16 cellular contexts compared by ENCODE assay signal in genomic region chr2:225768741-225769140, GRCh38.
DNase-seq lines count a peak whose midpoint lies in the region; ATAC-seq and TF ChIP-seq lines count a peak whose summit lies in the region.
"Had no signal": no experiment of that assay in that cellular context is flagged by ENCODE, and none has a peak within 500 bp of the region (broad histone marks: within the 10 kb centered on the region; RNA-seq: fewer than 3 reads in every experiment).

No MANE protein-coding gene starts in this region.

- TF ChIP-seq CTCF in CD14-positive monocyte (IDR thresholded peaks at IDR 0.05) (no peak), WTC11 (IDR thresholded peaks at IDR 0.05) (no peak), upper lobe of right lung (IDR thresholded peaks at IDR 0.05) (no peak)

- H3K27me3 Mint-ChIP-seq in CD14-positive monocyte (ENCODE audit: low read depth in 3 of 3) (peaks cover 0 to 2% (median 0%) of the 10 kb centered on the region in 3 donors), WTC11 (ENCODE audit: low read depth) (no peaks in the 10 kb centered on the region)

- intact Hi-C loops in CD14-positive monocyte (cut with micrococcal nuclease) (no loop called here), upper lobe of right lung (cut with DNase I) (no loop called here)

- no peak overlapping the region for H3K56ac ChIP-seq in mesendoderm (ENCODE audit: low read length)

- H3K4me2 ChIP-seq in mesendoderm (ENCODE audit: low read length) = no peak overlapping the region
- H3K4me2 ChIP-seq: BLaER1, KMS-11 had no signal

- H3K27me3 ChIP-seq in mesendoderm (ENCODE audit: insufficient read depth, low read length, poor library complexity) (no peaks in the 10 kb centered on the region), upper lobe of right lung (no peaks in the 10 kb centered on the region)
- H3K27me3 ChIP-seq: BLaER1 had no signal

- H3K9me3 Mint-ChIP-seq in CD14-positive monocyte (peaks cover 0 to 11% (median 2%) of the 10 kb centered on the region in 7 donors), WTC11 (no peaks in the 10 kb centered on the region)
- H3K9me3 Mint-ChIP-seq: HFFc6 had no signal

- peak; percentile 78 for ATAC-seq in WTC11
- ATAC-seq in upper lobe of right lung = peak; percentile 14
- ATAC-seq in GM19395 (IDR thresholded peaks at IDR 0.05; ENCODE audit: unreplicated experiment) = no peak
- ATAC-seq in GM21515 (IDR thresholded peaks at IDR 0.05; ENCODE audit: unreplicated experiment) = no peak
- no peak for ATAC-seq in HG03469 (IDR thresholded peaks at IDR 0.05; ENCODE audit: unreplicated experiment)

- no peak overlapping the region for H3K9ac ChIP-seq in mesendoderm (ENCODE audit: low read length)
- H3K9ac ChIP-seq: BLaER1, KMS-11 had no signal

- no peaks in the 10 kb centered on the region for H3K36me3 Mint-ChIP-seq in CD14-positive monocyte
- no peaks in the 10 kb centered on the region for H3K36me3 Mint-ChIP-seq in WTC11
- H3K36me3 Mint-ChIP-seq: CD4-positive, CD25-positive, alpha-beta regulatory T cell had no signal

- H4K8ac ChIP-seq in mesendoderm (ENCODE audit: low read depth, low read length) = no peak overlapping the region

- H3K79me1 ChIP-seq in mesendoderm (ENCODE audit: low read length) = no peaks in the 10 kb centered on the region

- POLR2A ChIA-PET in WTC11 (lab: Charles Lee) = no interaction called here

- H3K79me2 ChIP-seq in mesendoderm (ENCODE audit: control insufficient read depth, insufficient read depth, low read length) = no peaks in the 10 kb centered on the region

- no peak overlapping the region for H4K5ac ChIP-seq in mesendoderm (ENCODE audit: low read length)

- no peaks in the 10 kb centered on the region for H3K4me1 ChIP-seq in mesendoderm (ENCODE audit: control insufficient read depth, low read depth, low read length)
- H3K4me1 ChIP-seq in upper lobe of right lung = no peaks in the 10 kb centered on the region

- H3K4me3 Mint-ChIP-seq in CD14-positive monocyte (no peak overlapping the region), WTC11 (no peak overlapping the region)
- H3K4me3 Mint-ChIP-seq: CD4-positive, CD25-positive, alpha-beta regulatory T cell; HFFc6 had no signal

- no peak overlapping the region for H3K18ac ChIP-seq in mesendoderm (ENCODE audit: low read length)

- H3K4me1 Mint-ChIP-seq in CD14-positive monocyte = no peaks in the 10 kb centered on the region
- H3K4me1 Mint-ChIP-seq in WTC11 = no peaks in the 10 kb centered on the region
- H3K4me1 Mint-ChIP-seq: CD4-positive, CD25-positive, alpha-beta regulatory T cell had no signal

- CTCF ChIA-PET in WTC11 (lab: Charles Lee) = interaction anchor here (0.7 to 1.0 kb wide), 2 partner anchors 48 to 104 kb away, joined by 3 read pairs; no protein-coding TSS in a partner anchor

- H3K36me3 ChIP-seq in mesendoderm (ENCODE audit: control insufficient read depth, insufficient read depth, low read length) (no peaks in the 10 kb centered on the region), upper lobe of right lung (no peaks in the 10 kb centered on the region)
- H3K36me3 ChIP-seq: BLaER1 had no signal

- no peak overlapping the region for H3K23ac ChIP-seq in mesendoderm (ENCODE audit: low read length)

- no peak overlapping the region for H3K27ac ChIP-seq in mesendoderm (ENCODE audit: low read depth, low read length)
- no peak overlapping the region for H3K27ac ChIP-seq in upper lobe of right lung
- H3K27ac ChIP-seq: 22Rv1, BLaER1, KMS-11 had no signal

- no peaks in the 10 kb centered on the region for H3K9me3 ChIP-seq in upper lobe of right lung
- H3K9me3 ChIP-seq: BLaER1 had no signal

- no peak overlapping the region for H2BK120ac ChIP-seq in mesendoderm (ENCODE audit: low read depth, low read length)

- H2BK15ac ChIP-seq in mesendoderm (replicated peaks; ENCODE audit: low read depth) = no peak overlapping the region

- H3K4me3 ChIP-seq in mesendoderm (ENCODE audit: low read length) (no peak overlapping the region), upper lobe of right lung (no peak overlapping the region)
- H3K4me3 ChIP-seq: BLaER1 had no signal

- peak; percentile 29 for DNase-seq in CD14-positive monocyte (ENCODE audit: low spot score)
- DNase-seq in WTC11 (ENCODE audit: low spot score) = peak; percentile 14
- DNase-seq in mesendoderm = peak; percentile 3
- no peak for DNase-seq in upper lobe of right lung
- DNase-seq: CD4-positive, CD25-positive, alpha-beta regulatory T cell; DMS53; GF-D8; GOT3; HCEC 1CT; HFFc6 had no signal

- H3K4ac ChIP-seq in mesendoderm (ENCODE audit: low read depth, low read length) = no peak overlapping the region

- H3K27ac Mint-ChIP-seq in CD14-positive monocyte = no peak overlapping the region
- H3K27ac Mint-ChIP-seq in WTC11 = no peak overlapping the region
- H3K27ac Mint-ChIP-seq: CD4-positive, CD25-positive, alpha-beta regulatory T cell; HFFc6 had no signal

- H2BK5ac ChIP-seq in mesendoderm (ENCODE audit: low read length) = no peak overlapping the region

- WGBS in mesendoderm (ENCODE audit: extremely low coverage, insufficient coverage, low lambda C conversion rate) = no CpG with 5 or more reads among the region's 3 CpGs

- no peak overlapping the region for H2AK5ac ChIP-seq in mesendoderm (ENCODE audit: low read length)

TF ChIP-seq in WTC11, 78 proteins besides CTCF, POLR2A, EP300 and RAD21:
- TF ChIP-seq E2F5 (CRISPR knock-in tag; IDR thresholded peaks at IDR 0.05) = no peak
- no peak for TF ChIP-seq FOXP4 (CRISPR knock-in tag; IDR thresholded peaks at IDR 0.05)
- no peak for TF ChIP-seq JUN (CRISPR knock-in tag; IDR thresholded peaks at IDR 0.05)
- TF ChIP-seq SMAD4 (CRISPR knock-in tag; IDR thresholded peaks at IDR 0.05) = no peak
- no peak for TF ChIP-seq FOXJ3 (CRISPR knock-in tag; IDR thresholded peaks at IDR 0.05; ENCODE audit: borderline replicate concordance)
- no peak for TF ChIP-seq ZNF317 (CRISPR knock-in tag; IDR thresholded peaks at IDR 0.05; ENCODE audit: borderline replicate concordance, low read depth)
- no peak for TF ChIP-seq PREB (CRISPR knock-in tag; IDR thresholded peaks at IDR 0.05; ENCODE audit: borderline replicate concordance)
- TF ChIP-seq STAT6 (CRISPR knock-in tag; conservative IDR thresholded peaks at IDR 0.05; ENCODE audit: low read depth) = no peak
- no peak for TF ChIP-seq ZNF121 (CRISPR knock-in tag; IDR thresholded peaks at IDR 0.05)

Comparison
In these comparisons a context has a peak if more than half of its experiments do, and no peak if none do; other contexts are left out.
1. ATAC-seq: peak in WTC11 (single experiment) and upper lobe of right lung (single experiment); none in GM19395 (single experiment), GM21515 (single experiment) and HG03469 (single experiment).